1 cellular context compared by ENCODE assay signal in genomic region chr9:136191549-136192286, GRCh38.
TF ChIP-seq lines count a peak whose summit lies in the region.

No MANE protein-coding gene starts in this region.

TF ChIP-seq in GM23338, 12 proteins besides CTCF, POLR2A, EP300 and RAD21 (continued from another document):
- TF ChIP-seq, protein P1, sequence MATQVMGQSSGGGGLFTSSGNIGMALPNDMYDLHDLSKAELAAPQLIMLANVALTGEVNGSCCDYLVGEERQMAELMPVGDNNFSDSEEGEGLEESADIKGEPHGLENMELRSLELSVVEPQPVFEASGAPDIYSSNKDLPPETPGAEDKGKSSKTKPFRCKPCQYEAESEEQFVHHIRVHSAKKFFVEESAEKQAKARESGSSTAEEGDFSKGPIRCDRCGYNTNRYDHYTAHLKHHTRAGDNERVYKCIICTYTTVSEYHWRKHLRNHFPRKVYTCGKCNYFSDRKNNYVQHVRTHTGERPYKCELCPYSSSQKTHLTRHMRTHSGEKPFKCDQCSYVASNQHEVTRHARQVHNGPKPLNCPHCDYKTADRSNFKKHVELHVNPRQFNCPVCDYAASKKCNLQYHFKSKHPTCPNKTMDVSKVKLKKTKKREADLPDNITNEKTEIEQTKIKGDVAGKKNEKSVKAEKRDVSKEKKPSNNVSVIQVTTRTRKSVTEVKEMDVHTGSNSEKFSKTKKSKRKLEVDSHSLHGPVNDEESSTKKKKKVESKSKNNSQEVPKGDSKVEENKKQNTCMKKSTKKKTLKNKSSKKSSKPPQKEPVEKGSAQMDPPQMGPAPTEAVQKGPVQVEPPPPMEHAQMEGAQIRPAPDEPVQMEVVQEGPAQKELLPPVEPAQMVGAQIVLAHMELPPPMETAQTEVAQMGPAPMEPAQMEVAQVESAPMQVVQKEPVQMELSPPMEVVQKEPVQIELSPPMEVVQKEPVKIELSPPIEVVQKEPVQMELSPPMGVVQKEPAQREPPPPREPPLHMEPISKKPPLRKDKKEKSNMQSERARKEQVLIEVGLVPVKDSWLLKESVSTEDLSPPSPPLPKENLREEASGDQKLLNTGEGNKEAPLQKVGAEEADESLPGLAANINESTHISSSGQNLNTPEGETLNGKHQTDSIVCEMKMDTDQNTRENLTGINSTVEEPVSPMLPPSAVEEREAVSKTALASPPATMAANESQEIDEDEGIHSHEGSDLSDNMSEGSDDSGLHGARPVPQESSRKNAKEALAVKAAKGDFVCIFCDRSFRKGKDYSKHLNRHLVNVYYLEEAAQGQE (IDR thresholded peaks at IDR 0.05; ENCODE audit: unreplicated experiment), result no peak
- TF ChIP-seq ETS1 (IDR thresholded peaks at IDR 0.05) (no peak), CREB1 (CRISPR knock-in tag; IDR thresholded peaks at IDR 0.05; ENCODE audit: low read depth) (no peak), NANOG (IDR thresholded peaks at IDR 0.05; ENCODE audit: borderline replicate concordance) (no peak), POLR2AphosphoS5 (IDR thresholded peaks at IDR 0.05; ENCODE audit: low read depth) (no peak), JUNB (IDR thresholded peaks at IDR 0.05; ENCODE audit: unreplicated experiment) (no peak), EZH2 (IDR thresholded peaks at IDR 0.05; ENCODE audit: low read depth, unreplicated experiment) (no peak)
